25 cellular contexts compared by ENCODE assay signal in the genomic region with DNA sequence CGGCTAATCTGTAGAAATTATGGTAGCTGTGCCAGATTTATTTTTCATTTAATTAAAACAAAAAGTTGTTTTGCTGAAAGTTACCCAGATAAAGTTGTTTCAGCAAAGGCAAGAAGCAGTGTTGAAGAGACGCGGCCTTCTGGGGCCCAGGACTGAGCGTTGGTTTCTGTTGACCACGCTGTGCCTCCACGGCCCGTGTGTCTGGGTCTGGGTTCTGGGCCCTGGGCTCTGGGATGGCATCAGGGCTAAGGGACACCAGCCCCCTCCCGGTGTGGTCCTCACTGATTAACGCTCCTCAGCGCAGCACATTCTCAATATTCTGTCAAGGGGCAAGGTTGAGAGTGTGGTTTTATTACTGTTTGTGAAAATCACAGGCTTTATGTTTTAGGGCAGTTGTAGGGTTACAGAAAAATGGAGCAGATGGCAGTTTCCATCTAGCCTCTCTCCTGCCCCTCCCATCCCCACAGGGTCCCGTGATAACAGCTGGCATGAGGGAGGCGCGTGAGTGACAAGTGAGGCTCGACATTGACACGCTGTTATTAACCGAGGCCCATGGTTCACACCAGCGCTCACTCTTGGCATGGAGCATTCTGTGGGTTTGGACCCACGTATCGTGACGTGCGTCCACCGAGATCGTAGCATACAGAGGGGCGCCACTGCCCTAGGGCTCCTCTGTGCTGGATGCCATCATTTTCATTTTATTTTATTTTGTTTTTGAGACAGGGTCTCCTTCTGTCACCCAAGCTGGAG.
"Had no signal": no experiment of that assay in that cellular context is flagged by ENCODE, and none has a peak within 500 bp of the region (broad histone marks: within the 10 kb centered on the region; RNA-seq: fewer than 3 reads in every experiment).

No MANE protein-coding gene starts in this region.

- H3K27ac Mint-ChIP-seq: activated CD4-positive, alpha-beta memory T cell treated with anti-CD3 and anti-CD28 coated beads for 36 hours; activated CD4-positive, alpha-beta T cell treated with anti-CD3 and anti-CD28 coated beads, Interleukin-2, amount 10 ng/mL, durations not matched to agents 7 days and 5 days; activated naive CD4-positive, alpha-beta T cell treated with anti-CD3 and anti-CD28 coated beads for 36 hours; activated naive CD8-positive, alpha-beta T cell; activated T-helper 17 cell treated with anti-CD3 and anti-CD28 coated beads, Interleukin-2, amount 50 U/mL, for 72 hours; T-helper 17 cell had no signal

- H3K36me3 ChIP-seq: brain microvascular endothelial cell, cardiac muscle cell, Peyer's patch had no signal

- ATAC-seq: activated T-cell treated with anti-CD3 and anti-CD28 coated beads, Interleukin-2, amount 50 U/mL, for 4 hours; activated T-helper 17 cell treated with anti-CD3 and anti-CD28 coated beads, Interleukin-2, amount 50 U/mL, for 72 hours; T-helper 17 cell had no signal

- H3K4me3 Mint-ChIP-seq: activated CD4-positive, alpha-beta memory T cell treated with anti-CD3 and anti-CD28 coated beads for 36 hours; activated CD4-positive, alpha-beta T cell treated with anti-CD3 and anti-CD28 coated beads, Interleukin-2, amount 10 ng/mL, durations not matched to agents 7 days and 5 days; activated naive CD4-positive, alpha-beta T cell treated with anti-CD3 and anti-CD28 coated beads for 36 hours; activated naive CD8-positive, alpha-beta T cell; activated T-cell treated with anti-CD3 and anti-CD28 coated beads, Interleukin-2, amount 50 U/mL, for 4 hours; activated T-helper 17 cell treated with anti-CD3 and anti-CD28 coated beads, Interleukin-2, amount 50 U/mL, for 72 hours; T-helper 17 cell had no signal

- H3K9me3 Mint-ChIP-seq: activated T-helper 17 cell treated with anti-CD3 and anti-CD28 coated beads, Interleukin-2, amount 50 U/mL, for 72 hours had no signal

- DNase-seq: activated CD4-positive, alpha-beta memory T cell treated with anti-CD3 and anti-CD28 coated beads for 36 hours; activated CD4-positive, alpha-beta T cell treated with anti-CD3 and anti-CD28 coated beads, Interleukin-2, amount 10 ng/mL, durations not matched to agents 7 days and 5 days; activated CD4-positive, CD25-positive, alpha-beta regulatory T cell; activated CD8-positive, alpha-beta memory T cell treated with anti-CD3 and anti-CD28 coated beads for 24 hours; activated gamma-delta T cell; activated naive CD4-positive, alpha-beta T cell treated with anti-CD3 and anti-CD28 coated beads for 36 hours; activated T-cell treated with anti-CD3 and anti-CD28 coated beads, Interleukin-2, amount 50 U/mL, for 4 hours; amygdala; brain microvascular endothelial cell; KG1; NCI-H1092; NCI-H1417; NCI-H2029 treated with DMSO at 0.1 percent for 48 hours; NCI-H446; NCI-H526; NK-92 treated with Interleukin-12 subunit alpha and Interleukin-12 subunit beta, amount 100 ng/mL, for 24 hours; Peyer's patch; SHP77; T-helper 17 cell; T-helper 9 cell had no signal

- H3K36me3 Mint-ChIP-seq: activated CD4-positive, alpha-beta memory T cell treated with anti-CD3 and anti-CD28 coated beads for 36 hours; activated naive CD8-positive, alpha-beta T cell had no signal

- H3K9me3 ChIP-seq: SJSA1 had no signal

- H3K27me3 Mint-ChIP-seq: activated CD4-positive, alpha-beta memory T cell treated with anti-CD3 and anti-CD28 coated beads for 36 hours; activated CD4-positive, alpha-beta T cell treated with anti-CD3 and anti-CD28 coated beads, Interleukin-2, amount 10 ng/mL, durations not matched to agents 7 days and 5 days; activated naive CD8-positive, alpha-beta T cell; activated T-helper 17 cell treated with anti-CD3 and anti-CD28 coated beads, Interleukin-2, amount 50 U/mL, for 72 hours; T-helper 17 cell had no signal

- H3K4me3 ChIP-seq: cardiac muscle cell, Peyer's patch, SJSA1 had no signal

- H3K27ac ChIP-seq: brain microvascular endothelial cell, cardiac muscle cell, Peyer's patch, RWPE1, SJSA1 had no signal

- H3K27me3 ChIP-seq: brain microvascular endothelial cell, cardiac muscle cell, Peyer's patch, SJSA1 had no signal

- H3K4me1 ChIP-seq: Peyer's patch, SJSA1 had no signal

- H3K4me1 Mint-ChIP-seq: activated CD4-positive, alpha-beta T cell treated with anti-CD3 and anti-CD28 coated beads, Interleukin-2, amount 10 ng/mL, durations not matched to agents 7 days and 5 days; activated T-helper 17 cell treated with anti-CD3 and anti-CD28 coated beads, Interleukin-2, amount 50 U/mL, for 72 hours; T-helper 17 cell had no signal
